ENCODE assay signal across 10 cellular contexts in genomic region chr6:137870286-137870685, GRCh38. TPM values are rescaled to one million over a fixed set of nuclear protein-coding genes. Genes with fewer than 3 reads are reported as not detected.
DNase-seq lines count a peak whose midpoint lies in the region; ATAC-seq, FAIRE-seq and TF ChIP-seq lines count a peak whose summit lies in the region.
"Had no signal": no experiment of that assay in that cellular context is flagged by ENCODE, and none has a peak within 500 bp of the region (broad histone marks: within the 10 kb centered on the region; RNA-seq: fewer than 3 reads in every experiment).

No MANE protein-coding gene starts in this region.

- H3K4me3 Mint-ChIP-seq in activated CD4-positive, alpha-beta T cell treated with anti-CD3 and anti-CD28 coated beads, Interleukin-2, amount 10 ng/mL, durations not matched to agents 7 days and 5 days = peak overlapping the region; percentile 91

- TF ChIP-seq CTCF in right lobe of liver (IDR thresholded peaks at IDR 0.05) (no peak), thoracic aorta (IDR thresholded peaks at IDR 0.05) (no peak), D721Med (IDR thresholded peaks at IDR 0.05; ENCODE audit: insufficient read depth, missing control alignments) (no peak)

- ATAC-seq in right lobe of liver (no peak), thoracic aorta (ENCODE audit: insufficient number of reproducible peaks, low FRiP score, low read depth) (no peak)

- H3K36me3 Mint-ChIP-seq in activated CD4-positive, alpha-beta T cell treated with anti-CD3 and anti-CD28 coated beads, Interleukin-2, amount 10 ng/mL, durations not matched to agents 7 days and 5 days (ENCODE audit: low read depth) = peaks cover 56% of the 10 kb centered on the region

- CTCF ChIA-PET in activated CD4-positive, alpha-beta T cell treated with anti-CD3 and anti-CD28 coated beads, Interleukin-2, amount 10 ng/mL, durations not matched to agents 7 days and 5 days (lab: Charles Lee) = interaction anchor here (0.6 to 5.2 kb wide), 20 partner anchors 11 to 173 kb away, joined by 3 to 68 read pairs (median 5); no protein-coding TSS in a partner anchor

- DNase-seq in activated CD4-positive, alpha-beta T cell treated with anti-CD3 and anti-CD28 coated beads, Interleukin-2, amount 10 ng/mL, durations not matched to agents 7 days and 5 days = no peak
- DNase-seq in activated CD4-positive, alpha-beta T cell treated with anti-CD3 and anti-CD28 coated beads, Interleukin-2, amount 50 U/mL, for 1 hour = no peak
- DNase-seq in adipocyte (ENCODE audit: low read depth) (no peak), right lobe of liver (no peak), thoracic aorta (ENCODE audit: low spot score) (no peak), D721Med (ENCODE audit: insufficient read length, low spot score) (no peak), putamen (ENCODE audit: low spot score) (no peak)
- no peak for DNase-seq in stimulated activated CD4-positive, alpha-beta T cell treated with anti-CD3 and anti-CD28 coated beads, Interleukin-2, amount 100 ng/mL, for 48 hours
- DNase-seq: foreskin melanocyte, SIG-M5 had no signal

- H3K9ac ChIP-seq in adipocyte (ENCODE audit: low read length) = peak overlapping the region; percentile 65

- peaks cover 79% of the 10 kb centered on the region for H3K4me1 Mint-ChIP-seq in activated CD4-positive, alpha-beta T cell treated with anti-CD3 and anti-CD28 coated beads, Interleukin-2, amount 10 ng/mL, durations not matched to agents 7 days and 5 days

- 44% methylated on average over 6 of the region's 6 CpGs for WGBS in right lobe of liver (ENCODE audit: insufficient coverage, low coverage, low lambda C conversion rate, missing lambda C conversion rate)

- H3K27me3 ChIP-seq in adipocyte (replicated peaks; ENCODE audit: control insufficient read depth, insufficient read depth, low read length) (no peaks in the 10 kb centered on the region), right lobe of liver (no peaks in the 10 kb centered on the region), thoracic aorta (replicated peaks; ENCODE audit: insufficient read depth) (no peaks in the 10 kb centered on the region)

- peak overlapping the region; percentile 98 for H3K27ac Mint-ChIP-seq in activated CD4-positive, alpha-beta T cell treated with anti-CD3 and anti-CD28 coated beads, Interleukin-2, amount 10 ng/mL, durations not matched to agents 7 days and 5 days

- no peaks in the 10 kb centered on the region for H3K27me3 Mint-ChIP-seq in activated CD4-positive, alpha-beta T cell treated with anti-CD3 and anti-CD28 coated beads, Interleukin-2, amount 10 ng/mL, durations not matched to agents 7 days and 5 days

- peaks cover 70% of the 10 kb centered on the region for H3K4me1 ChIP-seq in adipocyte (ENCODE audit: control insufficient read depth, insufficient read depth, low read length)
- peaks cover 0 to 54% (median 7%) of the 10 kb centered on the region in 4 donors for H3K4me1 ChIP-seq in right lobe of liver
- peaks cover 11 to 65% of the 10 kb centered on the region in 2 donors for H3K4me1 ChIP-seq in thoracic aorta (ENCODE audit: control insufficient read depth in 1 of 2, low read depth in 2 of 2)

- TF ChIP-seq POLR2A in right lobe of liver (IDR thresholded peaks at IDR 0.05) = no peak

- H3K27ac ChIP-seq in right lobe of liver (peak overlapping the region in 2 of 3 donors; percentile 34 to 39), thoracic aorta (peak overlapping the region in 1 of 2 donors; percentile 11)

- no peaks in the 10 kb centered on the region for H3K9me3 Mint-ChIP-seq in activated CD4-positive, alpha-beta T cell treated with anti-CD3 and anti-CD28 coated beads, Interleukin-2, amount 10 ng/mL, durations not matched to agents 7 days and 5 days

- POLR2A ChIA-PET in activated CD4-positive, alpha-beta T cell treated with anti-CD3 and anti-CD28 coated beads, Interleukin-2, amount 10 ng/mL, durations not matched to agents 7 days and 5 days (lab: Charles Lee) = interaction anchor here (0.6 to 1.1 kb wide), 3 partner anchors 8 to 13 kb away, joined by 4 to 6 read pairs (median 5); no protein-coding TSS in a partner anchor

- H3K9me3 ChIP-seq in adipocyte (ENCODE audit: control insufficient read depth, low read length) = no peaks in the 10 kb centered on the region
- H3K9me3 ChIP-seq in right lobe of liver = no peaks in the 10 kb centered on the region
- H3K9me3 ChIP-seq in thoracic aorta = no peaks in the 10 kb centered on the region

- H3K36me3 ChIP-seq in adipocyte (ENCODE audit: control insufficient read depth, insufficient read depth, low read length, severe bottlenecking) (peaks cover 13% of the 10 kb centered on the region), right lobe of liver (peaks cover 0 to 9% (median 2%) of the 10 kb centered on the region in 4 donors), thoracic aorta (peaks cover 5% of the 10 kb centered on the region)

- intact Hi-C loops in right lobe of liver (cut with DNase I) = no loop called here

- H3K4me3 ChIP-seq in adipocyte (ENCODE audit: low read length) (peak overlapping the region; percentile 93), right lobe of liver (peak overlapping the region in 2 of 3 donors; percentile 5 to 26), thoracic aorta (peak overlapping the region; percentile 84)

- FAIRE-seq in D721Med (lab: Jason Lieb, UNC) = no peak

RNA-seq across cellular contexts. Expression of gene TNFAIP3, which starts 3.2 kb away (rescaled TPM):
- 10 to 100 TPM; 41.8 to 43.9 TPM for total RNA-seq in activated CD4-positive, alpha-beta T cell treated with anti-CD3 and anti-CD28 coated beads, Interleukin-2, amount 10 ng/mL, durations not matched to agents 7 days and 5 days
- 10 to 100 TPM in 5 of 6 experiments, 1 to 10 TPM in 1; 8.3 to 38.1 (median 13.6) TPM for total RNA-seq in right lobe of liver
- 10 to 100 TPM; 21.9 to 26.3 TPM for total RNA-seq in thoracic aorta

Comparison
In these comparisons a context has a peak if more than half of its experiments do, and no peak if none do; other contexts are left out.
1. H3K4me3 ChIP-seq: peak in every context shown above with its lines; median percentile 93 in adipocyte; 84 in thoracic aorta; 16 in right lobe of liver.